ENCODE assay signal across 8 cellular contexts in the genomic region with DNA sequence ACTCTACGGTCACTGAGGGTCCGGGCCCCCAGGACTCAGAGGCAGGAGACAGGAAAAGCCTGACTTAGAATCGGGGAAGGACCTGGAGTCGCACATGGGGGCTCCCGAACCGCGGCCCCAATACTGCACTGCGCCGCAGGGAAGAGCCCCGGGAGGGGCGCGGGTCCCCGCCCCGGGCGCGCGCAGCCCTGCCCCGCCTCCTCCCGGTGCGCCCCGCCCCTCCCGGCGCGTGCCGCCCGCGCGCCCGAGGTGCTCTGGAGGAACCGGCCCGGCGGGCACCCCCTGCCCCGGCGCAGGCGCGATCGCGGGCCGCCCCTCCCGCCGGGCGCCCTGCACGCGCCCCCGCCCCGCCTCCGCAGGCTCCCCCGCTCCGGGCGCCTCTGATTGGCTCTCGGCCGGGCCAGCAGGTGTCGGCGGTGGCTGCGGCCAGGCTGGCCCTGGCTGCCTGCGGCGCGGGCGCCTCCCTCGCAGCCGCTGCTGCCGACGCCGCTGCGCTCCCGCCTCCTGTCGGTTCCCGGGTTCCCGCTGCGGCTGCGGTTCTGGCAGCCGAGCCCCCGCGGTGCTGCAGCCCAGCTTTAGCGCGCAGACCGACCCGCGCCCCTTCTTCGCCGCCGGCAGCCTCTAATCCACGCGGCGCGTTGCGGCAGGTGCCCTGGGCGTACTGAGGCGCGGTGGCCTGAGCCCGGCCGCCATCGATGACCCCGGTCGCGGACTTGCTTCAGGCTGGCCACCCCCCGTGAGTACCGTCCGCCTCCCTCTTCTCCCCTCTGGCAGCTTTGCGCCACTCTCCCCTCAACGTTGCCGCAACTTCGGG. TPM values are rescaled to one million over a fixed set of nuclear protein-coding genes. Genes with fewer than 3 reads are reported as not detected.
DNase-seq lines count a peak whose midpoint lies in the region; ATAC-seq and TF ChIP-seq lines count a peak whose summit lies in the region.

TSS of gene MYRIP (plus strand) at position 429 of the 814 bp plus-strand sequence. CDS start 91,208 bp downstream, outside the sequence.

- H3K4me1 ChIP-seq in heart left ventricle (peaks cover 0 to 21% (median 12%) of the 10 kb centered on the region in 12 donors), ovary (ENCODE audit: insufficient read depth) (peaks cover 4% of the 10 kb centered on the region)

- H3K27me3 ChIP-seq in heart left ventricle (peaks cover 2 to 52% (median 28%) of the 10 kb centered on the region in 9 donors), ovary (no peaks in the 10 kb centered on the region)

- peak within 1 kb of the TSS; percentile 15; the same call in 1 of the 2 replicates for H3K27ac ChIP-seq in 22Rv1
- peak within 1 kb of the TSS in 1 of 12 donors; percentile 2 for H3K27ac ChIP-seq in heart left ventricle
- H3K27ac ChIP-seq in ovary: peak within 1 kb of the TSS in 1 of 2 donors; percentile 13

- no peaks in the 10 kb centered on the region for H3K36me3 ChIP-seq in heart left ventricle
- no peaks in the 10 kb centered on the region for H3K36me3 ChIP-seq in ovary

- no peak for TF ChIP-seq EP300 in ovary (IDR thresholded peaks at IDR 0.05)

- TF ChIP-seq POLR2A in heart left ventricle (IDR thresholded peaks at IDR 0.05): no peak
- TF ChIP-seq POLR2A in ovary (IDR thresholded peaks at IDR 0.05): no peak

- DNase-seq in GM12864 (ENCODE audit: low read depth) (no peak), NCI-H1930 (lab: John Stamatoyannopoulos, UW) (peak; percentile 53 to 80), heart left ventricle (peak; percentile 31 to 70 (median 59)), ovary (peak; percentile 66 to 77 (median 68)), activated gamma-delta T cell (lab: John Stamatoyannopoulos, UW) (no peak)
- peak; percentile 19 for DNase-seq in activated T-cell treated with anti-CD3 and anti-CD28 coated beads, Interleukin-2, amount 50 U/mL, for 48 hours

- H3K9me3 ChIP-seq in heart left ventricle (no peaks in the 10 kb centered on the region), ovary (no peaks in the 10 kb centered on the region)

- TF ChIP-seq CTCF in 22Rv1 (IDR thresholded peaks at IDR 0.05) (peak; percentile 25), GM12864 (IDR thresholded peaks at IDR 0.05; ENCODE audit: low read depth, low read length, missing control alignments) (no peak), heart left ventricle (IDR thresholded peaks at IDR 0.05) (peak in 1 of 12 donors; percentile 17), ovary (IDR thresholded peaks at IDR 0.05) (no peak)

- intact Hi-C loops in heart left ventricle (cut with DNase I): no loop called here
- intact Hi-C loops in ovary (cut with DNase I): no loop called here

- peak; percentile 84 for ATAC-seq in HG02678 (IDR thresholded peaks at IDR 0.05; ENCODE audit: unreplicated experiment)
- peak; percentile 26 to 93 (median 88) for ATAC-seq in heart left ventricle

- WGBS in heart left ventricle, 4 donors: 0 to 1% (median 0%) methylated on average over 1 to 103 of the region's 103 CpGs
- 0 to 1% (median 1%) methylated on average over 53 to 103 of the region's 103 CpGs for WGBS in ovary, 3 donors

- H3K4me3 ChIP-seq in GM12864 (ENCODE audit: low read depth, low read length) (peak within 1 kb of the TSS; percentile 37), heart left ventricle (peak within 1 kb of the TSS; percentile 46 to 66 (median 58)), ovary (peak within 1 kb of the TSS; percentile 49)

RNA-seq across cellular contexts. Expression of gene MYRIP, which starts in this region (rescaled TPM):
- total RNA-seq in heart left ventricle: 1 to 10 TPM in 3 of 9 donors, under 1 TPM in 6; 0.49 to 2.2 (median 0.95) TPM
- polyA plus RNA-seq in heart left ventricle: under 1 TPM; 0.42 to 0.54 TPM
- total RNA-seq in ovary: 1 to 10 TPM; 2.8 to 8.4 (median 4.5) TPM
- polyA plus RNA-seq in ovary: 1 to 10 TPM; 4.1 to 5.5 TPM

Comparison
In these comparisons a context has a peak if more than half of its experiments do, and no peak if none do; other contexts are left out.
1. DNase-seq: peak in NCI-H1930 (2 of 2), activated T-cell treated with anti-CD3 and anti-CD28 coated beads, Interleukin-2, amount 50 U/mL, for 48 hours (2 of 2), heart left ventricle (5 of 5) and ovary (5 of 5); none in GM12864 (single experiment) and activated gamma-delta T cell (single experiment).
2. Peak in every context shown above with its lines, with median percentiles within 50 percentile points of each other: H3K4me3 ChIP-seq.